Comparison of ENCODE assay signal across 1 cellular context in the genomic region with DNA sequence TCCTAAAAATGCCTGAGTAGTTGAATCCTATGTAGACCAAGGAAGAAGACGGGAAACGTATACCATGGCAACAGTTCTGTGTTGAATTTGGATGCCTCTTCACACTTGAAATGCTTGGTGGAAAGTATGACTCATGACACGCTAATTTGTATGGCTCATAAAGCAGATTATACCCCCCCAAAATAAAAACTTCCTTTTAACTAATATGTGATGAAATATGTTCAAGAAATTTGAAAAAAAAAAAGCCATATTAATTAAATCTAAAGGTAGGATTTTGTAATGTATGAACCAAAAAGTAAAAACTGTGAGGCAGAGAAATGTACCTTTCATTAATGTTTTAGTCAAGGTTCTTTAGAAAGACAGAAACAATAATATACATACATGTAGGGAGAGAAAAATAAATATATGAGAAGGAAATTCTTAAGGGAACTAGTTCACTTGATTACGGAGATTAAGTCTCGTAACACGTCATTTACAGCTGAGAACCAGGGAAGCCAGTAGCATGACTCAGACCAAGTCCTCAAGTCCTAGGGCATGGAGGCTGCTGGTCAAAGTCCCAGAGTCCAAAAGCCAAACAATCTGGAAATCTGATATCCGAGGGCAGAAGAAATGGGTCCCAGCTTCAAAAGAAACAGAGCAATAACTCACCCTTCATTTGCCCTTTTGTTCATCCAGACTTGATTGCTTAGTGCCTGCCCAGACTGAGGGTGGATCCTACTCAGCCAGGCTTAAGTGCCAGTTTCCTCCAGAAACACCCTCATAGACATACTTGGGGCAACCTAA.
TF ChIP-seq lines count a peak whose summit lies in the region.

No MANE protein-coding gene starts in this region.

TF ChIP-seq in A549, 52 proteins besides CTCF, POLR2A, EP300 and RAD21 (continued from another document):
- TF ChIP-seq, protein P1, sequence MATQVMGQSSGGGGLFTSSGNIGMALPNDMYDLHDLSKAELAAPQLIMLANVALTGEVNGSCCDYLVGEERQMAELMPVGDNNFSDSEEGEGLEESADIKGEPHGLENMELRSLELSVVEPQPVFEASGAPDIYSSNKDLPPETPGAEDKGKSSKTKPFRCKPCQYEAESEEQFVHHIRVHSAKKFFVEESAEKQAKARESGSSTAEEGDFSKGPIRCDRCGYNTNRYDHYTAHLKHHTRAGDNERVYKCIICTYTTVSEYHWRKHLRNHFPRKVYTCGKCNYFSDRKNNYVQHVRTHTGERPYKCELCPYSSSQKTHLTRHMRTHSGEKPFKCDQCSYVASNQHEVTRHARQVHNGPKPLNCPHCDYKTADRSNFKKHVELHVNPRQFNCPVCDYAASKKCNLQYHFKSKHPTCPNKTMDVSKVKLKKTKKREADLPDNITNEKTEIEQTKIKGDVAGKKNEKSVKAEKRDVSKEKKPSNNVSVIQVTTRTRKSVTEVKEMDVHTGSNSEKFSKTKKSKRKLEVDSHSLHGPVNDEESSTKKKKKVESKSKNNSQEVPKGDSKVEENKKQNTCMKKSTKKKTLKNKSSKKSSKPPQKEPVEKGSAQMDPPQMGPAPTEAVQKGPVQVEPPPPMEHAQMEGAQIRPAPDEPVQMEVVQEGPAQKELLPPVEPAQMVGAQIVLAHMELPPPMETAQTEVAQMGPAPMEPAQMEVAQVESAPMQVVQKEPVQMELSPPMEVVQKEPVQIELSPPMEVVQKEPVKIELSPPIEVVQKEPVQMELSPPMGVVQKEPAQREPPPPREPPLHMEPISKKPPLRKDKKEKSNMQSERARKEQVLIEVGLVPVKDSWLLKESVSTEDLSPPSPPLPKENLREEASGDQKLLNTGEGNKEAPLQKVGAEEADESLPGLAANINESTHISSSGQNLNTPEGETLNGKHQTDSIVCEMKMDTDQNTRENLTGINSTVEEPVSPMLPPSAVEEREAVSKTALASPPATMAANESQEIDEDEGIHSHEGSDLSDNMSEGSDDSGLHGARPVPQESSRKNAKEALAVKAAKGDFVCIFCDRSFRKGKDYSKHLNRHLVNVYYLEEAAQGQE (IDR thresholded peaks at IDR 0.05): no peak
- TF ChIP-seq CHD4 (IDR thresholded peaks at IDR 0.05; ENCODE audit: borderline replicate concordance): no peak
- peak; percentile 99 for TF ChIP-seq ESRRA (IDR thresholded peaks at IDR 0.05; ENCODE audit: borderline replicate concordance, low read length)
- TF ChIP-seq JUN (IDR thresholded peaks at IDR 0.05): peak; percentile 91
- no peak for TF ChIP-seq CBX2 (IDR thresholded peaks at IDR 0.05; ENCODE audit: borderline replicate concordance, low read depth)
- TF ChIP-seq HDAC2 (IDR thresholded peaks at IDR 0.05): no peak
- peak; percentile 82; the same call in 1 of the 2 replicates for TF ChIP-seq HOXB5 (CRISPR knock-in tag; IDR thresholded peaks at IDR 0.05)
- TF ChIP-seq NR3C1 (IDR thresholded peaks at IDR 0.05): no peak
- TF ChIP-seq CEBPB (IDR thresholded peaks at IDR 0.05): peak in 1 of 2 experiments; percentile 50; a peak in 2 of 4 replicates
- no peak for TF ChIP-seq ZNF302 (CRISPR knock-in tag; IDR thresholded peaks at IDR 0.05)
- no peak for TF ChIP-seq ZC3H11A (IDR thresholded peaks at IDR 0.05)
- TF ChIP-seq, protein P2, sequence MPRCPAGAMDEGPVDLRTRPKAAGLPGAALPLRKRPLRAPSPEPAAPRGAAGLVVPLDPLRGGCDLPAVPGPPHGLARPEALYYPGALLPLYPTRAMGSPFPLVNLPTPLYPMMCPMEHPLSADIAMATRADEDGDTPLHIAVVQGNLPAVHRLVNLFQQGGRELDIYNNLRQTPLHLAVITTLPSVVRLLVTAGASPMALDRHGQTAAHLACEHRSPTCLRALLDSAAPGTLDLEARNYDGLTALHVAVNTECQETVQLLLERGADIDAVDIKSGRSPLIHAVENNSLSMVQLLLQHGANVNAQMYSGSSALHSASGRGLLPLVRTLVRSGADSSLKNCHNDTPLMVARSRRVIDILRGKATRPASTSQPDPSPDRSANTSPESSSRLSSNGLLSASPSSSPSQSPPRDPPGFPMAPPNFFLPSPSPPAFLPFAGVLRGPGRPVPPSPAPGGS (IDR thresholded peaks at IDR 0.05): peak; percentile 51; the same call in 1 of the 3 replicates
- TF ChIP-seq, protein P3, sequence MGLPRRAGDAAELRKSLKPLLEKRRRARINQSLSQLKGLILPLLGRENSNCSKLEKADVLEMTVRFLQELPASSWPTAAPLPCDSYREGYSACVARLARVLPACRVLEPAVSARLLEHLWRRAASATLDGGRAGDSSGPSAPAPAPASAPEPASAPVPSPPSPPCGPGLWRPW (IDR thresholded peaks at IDR 0.05): no peak
- TF ChIP-seq, protein P4, sequence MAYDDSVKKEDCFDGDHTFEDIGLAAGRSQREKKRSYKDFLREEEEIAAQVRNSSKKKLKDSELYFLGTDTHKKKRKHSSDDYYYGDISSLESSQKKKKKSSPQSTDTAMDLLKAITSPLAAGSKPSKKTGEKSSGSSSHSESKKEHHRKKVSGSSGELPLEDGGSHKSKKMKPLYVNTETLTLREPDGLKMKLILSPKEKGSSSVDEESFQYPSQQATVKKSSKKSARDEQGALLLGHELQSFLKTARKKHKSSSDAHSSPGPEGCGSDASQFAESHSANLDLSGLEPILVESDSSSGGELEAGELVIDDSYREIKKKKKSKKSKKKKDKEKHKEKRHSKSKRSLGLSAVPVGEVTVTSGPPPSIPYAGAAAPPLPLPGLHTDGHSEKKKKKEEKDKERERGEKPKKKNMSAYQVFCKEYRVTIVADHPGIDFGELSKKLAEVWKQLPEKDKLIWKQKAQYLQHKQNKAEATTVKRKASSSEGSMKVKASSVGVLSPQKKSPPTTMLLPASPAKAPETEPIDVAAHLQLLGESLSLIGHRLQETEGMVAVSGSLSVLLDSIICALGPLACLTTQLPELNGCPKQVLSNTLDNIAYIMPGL (CRISPR knock-in tag; IDR thresholded peaks at IDR 0.05; ENCODE audit: borderline replicate concordance): no peak
- TF ChIP-seq, protein P5, sequence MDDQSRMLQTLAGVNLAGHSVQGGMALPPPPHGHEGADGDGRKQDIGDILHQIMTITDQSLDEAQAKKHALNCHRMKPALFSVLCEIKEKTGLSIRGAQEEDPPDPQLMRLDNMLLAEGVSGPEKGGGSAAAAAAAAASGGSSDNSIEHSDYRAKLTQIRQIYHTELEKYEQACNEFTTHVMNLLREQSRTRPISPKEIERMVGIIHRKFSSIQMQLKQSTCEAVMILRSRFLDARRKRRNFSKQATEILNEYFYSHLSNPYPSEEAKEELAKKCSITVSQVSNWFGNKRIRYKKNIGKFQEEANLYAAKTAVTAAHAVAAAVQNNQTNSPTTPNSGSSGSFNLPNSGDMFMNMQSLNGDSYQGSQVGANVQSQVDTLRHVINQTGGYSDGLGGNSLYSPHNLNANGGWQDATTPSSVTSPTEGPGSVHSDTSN (IDR thresholded peaks at IDR 0.05): peak; percentile 76
- TF ChIP-seq TP53 (CRISPR knock-in tag; IDR thresholded peaks at IDR 0.05): no peak
- TF ChIP-seq, protein P6, sequence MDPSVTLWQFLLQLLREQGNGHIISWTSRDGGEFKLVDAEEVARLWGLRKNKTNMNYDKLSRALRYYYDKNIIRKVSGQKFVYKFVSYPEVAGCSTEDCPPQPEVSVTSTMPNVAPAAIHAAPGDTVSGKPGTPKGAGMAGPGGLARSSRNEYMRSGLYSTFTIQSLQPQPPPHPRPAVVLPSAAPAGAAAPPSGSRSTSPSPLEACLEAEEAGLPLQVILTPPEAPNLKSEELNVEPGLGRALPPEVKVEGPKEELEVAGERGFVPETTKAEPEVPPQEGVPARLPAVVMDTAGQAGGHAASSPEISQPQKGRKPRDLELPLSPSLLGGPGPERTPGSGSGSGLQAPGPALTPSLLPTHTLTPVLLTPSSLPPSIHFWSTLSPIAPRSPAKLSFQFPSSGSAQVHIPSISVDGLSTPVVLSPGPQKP (IDR thresholded peaks at IDR 0.05; ENCODE audit: low read depth, low read length): no peak
- TF ChIP-seq SMC3 (IDR thresholded peaks at IDR 0.05): peak; percentile 34; the same call in 2 of the 3 replicates
- TF ChIP-seq HEYL (CRISPR knock-in tag; IDR thresholded peaks at IDR 0.05): no peak
- TF ChIP-seq FOSL2 (IDR thresholded peaks at IDR 0.05): peak; percentile 79
- TF ChIP-seq FOSL2 (CRISPR knock-in tag; IDR thresholded peaks at IDR 0.05): peak; percentile 86
- no peak for TF ChIP-seq PHF8 (IDR thresholded peaks at IDR 0.05; ENCODE audit: borderline replicate concordance, low read depth)
- no peak for TF ChIP-seq FOSB (CRISPR knock-in tag; IDR thresholded peaks at IDR 0.05)
- no peak for TF ChIP-seq NFE2L2 (conservative IDR thresholded peaks at IDR 0.05; ENCODE audit: low read length)
- TF ChIP-seq MAFK (IDR thresholded peaks at IDR 0.05; ENCODE audit: partially characterized antibody): no peak
- no peak for TF ChIP-seq FOXS1 (CRISPR knock-in tag; IDR thresholded peaks at IDR 0.05)
- TF ChIP-seq, protein P7, sequence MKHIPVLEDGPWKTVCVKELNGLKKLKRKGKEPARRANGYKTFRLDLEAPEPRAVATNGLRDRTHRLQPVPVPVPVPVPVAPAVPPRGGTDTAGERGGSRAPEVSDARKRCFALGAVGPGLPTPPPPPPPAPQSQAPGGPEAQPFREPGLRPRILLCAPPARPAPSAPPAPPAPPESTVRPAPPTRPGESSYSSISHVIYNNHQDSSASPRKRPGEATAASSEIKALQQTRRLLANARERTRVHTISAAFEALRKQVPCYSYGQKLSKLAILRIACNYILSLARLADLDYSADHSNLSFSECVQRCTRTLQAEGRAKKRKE (CRISPR knock-in tag; IDR thresholded peaks at IDR 0.05; ENCODE audit: low read depth): no peak
- TF ChIP-seq ZSCAN20 (CRISPR knock-in tag; IDR thresholded peaks at IDR 0.05): no peak
- TF ChIP-seq EHMT2 (IDR thresholded peaks at IDR 0.05; ENCODE audit: low read depth): no peak
- no peak for TF ChIP-seq EHF (CRISPR knock-in tag; IDR thresholded peaks at IDR 0.05)
- TF ChIP-seq, protein P8, sequence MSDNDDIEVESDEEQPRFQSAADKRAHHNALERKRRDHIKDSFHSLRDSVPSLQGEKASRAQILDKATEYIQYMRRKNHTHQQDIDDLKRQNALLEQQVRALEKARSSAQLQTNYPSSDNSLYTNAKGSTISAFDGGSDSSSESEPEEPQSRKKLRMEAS (IDR thresholded peaks at IDR 0.05): peak; percentile 64
- TF ChIP-seq, protein P9, sequence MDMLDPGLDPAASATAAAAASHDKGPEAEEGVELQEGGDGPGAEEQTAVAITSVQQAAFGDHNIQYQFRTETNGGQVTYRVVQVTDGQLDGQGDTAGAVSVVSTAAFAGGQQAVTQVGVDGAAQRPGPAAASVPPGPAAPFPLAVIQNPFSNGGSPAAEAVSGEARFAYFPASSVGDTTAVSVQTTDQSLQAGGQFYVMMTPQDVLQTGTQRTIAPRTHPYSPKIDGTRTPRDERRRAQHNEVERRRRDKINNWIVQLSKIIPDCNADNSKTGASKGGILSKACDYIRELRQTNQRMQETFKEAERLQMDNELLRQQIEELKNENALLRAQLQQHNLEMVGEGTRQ (IDR thresholded peaks at IDR 0.05): no peak
- no peak for TF ChIP-seq TFCP2L1 (CRISPR knock-in tag; IDR thresholded peaks at IDR 0.05)
